Comparison of ENCODE assay signal across 20 cellular contexts in the genomic region with DNA sequence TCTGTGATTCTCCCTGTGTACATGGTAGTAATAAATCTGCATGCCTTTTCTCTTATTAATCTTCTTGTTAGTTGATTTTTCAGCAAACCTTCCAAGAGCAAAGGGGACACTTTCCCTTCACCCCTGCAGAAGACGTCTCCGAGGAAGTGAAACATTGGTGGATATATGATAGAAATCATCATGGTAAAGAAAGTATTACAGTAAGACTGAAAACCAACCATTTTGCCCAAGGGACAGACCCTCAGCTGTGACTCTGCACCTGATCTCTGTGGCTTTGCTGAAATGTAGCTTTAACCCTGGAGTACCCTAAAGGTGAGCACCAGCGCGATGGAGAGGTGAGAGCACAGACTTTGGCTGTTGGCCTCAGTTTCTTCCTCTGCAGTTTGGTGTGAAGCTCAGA.
DNase-seq lines count a peak whose midpoint lies in the region; ATAC-seq lines count a peak whose summit lies in the region.
"Had no signal": no experiment of that assay in that cellular context is flagged by ENCODE, and none has a peak within 500 bp of the region (broad histone marks: within the 10 kb centered on the region; RNA-seq: fewer than 3 reads in every experiment).

No MANE protein-coding gene starts in this region.

- H3K36me3 ChIP-seq in BLaER1, result no peaks in the 10 kb centered on the region
- H3K36me3 ChIP-seq: cardiac muscle cell, left ventricle myocardium inferior, thoracic aorta had no signal

- H3K9ac ChIP-seq in BLaER1, result 0 out of 2 replicates have a peak overlapping the region, but pooled peaks have one; percentile 12

- DNase-seq in NCI-H226 (no peak), activated T-cell treated with anti-CD3 and anti-CD28 coated beads for 4 hours (no peak), DMS 273 (lab: John Stamatoyannopoulos, UW; ENCODE audit: unreplicated experiment) (no peak)
- DNase-seq: 8988T; activated CD4-positive, alpha-beta T cell treated with anti-CD3 and anti-CD28 coated beads for 4 hours; activated gamma-delta T cell treated with Interleukin-2 at 50 U/mL for 16 hours; amniotic stem cell; dorsolateral prefrontal cortex; Kasumi-1; left ventricle myocardium inferior; NCI-H1417 had no signal

- peaks cover 57% of the 10 kb centered on the region for H3K4me1 ChIP-seq in BLaER1
- H3K4me1 ChIP-seq: left ventricle myocardium inferior had no signal

- peak overlapping the region; percentile 85 for H3K4me2 ChIP-seq in BLaER1

- no peaks in the 10 kb centered on the region for H3K9me3 ChIP-seq in BLaER1
- H3K9me3 ChIP-seq: left ventricle myocardium inferior, thoracic aorta had no signal

- peak overlapping the region; percentile 63; the same call in 1 of the 2 replicates for H3K27ac ChIP-seq in BLaER1
- H3K27ac ChIP-seq: cardiac muscle cell, dorsolateral prefrontal cortex, epithelial cell of prostate, left ventricle myocardium inferior, SK-N-MC, thoracic aorta had no signal

- peak; percentile 45 for ATAC-seq in GM19463 (IDR thresholded peaks at IDR 0.05; ENCODE audit: unreplicated experiment)
- peak; percentile 77 for ATAC-seq in HG02884 (IDR thresholded peaks at IDR 0.05; ENCODE audit: unreplicated experiment)
- ATAC-seq in HG03565 (IDR thresholded peaks at IDR 0.05; ENCODE audit: unreplicated experiment), result peak; percentile 40
- ATAC-seq in HG03571 (IDR thresholded peaks at IDR 0.05; ENCODE audit: unreplicated experiment), result no peak

- H4K20me1 ChIP-seq in BLaER1, result no peaks in the 10 kb centered on the region

- H3K27me3 ChIP-seq in BLaER1, result no peaks in the 10 kb centered on the region
- H3K27me3 ChIP-seq: cardiac muscle cell had no signal

- no peak overlapping the region for H3K4me3 ChIP-seq in BLaER1
- H3K4me3 ChIP-seq: cardiac muscle cell, dorsolateral prefrontal cortex, left ventricle myocardium inferior, SK-N-MC, thoracic aorta had no signal
